In the genomic region with DNA sequence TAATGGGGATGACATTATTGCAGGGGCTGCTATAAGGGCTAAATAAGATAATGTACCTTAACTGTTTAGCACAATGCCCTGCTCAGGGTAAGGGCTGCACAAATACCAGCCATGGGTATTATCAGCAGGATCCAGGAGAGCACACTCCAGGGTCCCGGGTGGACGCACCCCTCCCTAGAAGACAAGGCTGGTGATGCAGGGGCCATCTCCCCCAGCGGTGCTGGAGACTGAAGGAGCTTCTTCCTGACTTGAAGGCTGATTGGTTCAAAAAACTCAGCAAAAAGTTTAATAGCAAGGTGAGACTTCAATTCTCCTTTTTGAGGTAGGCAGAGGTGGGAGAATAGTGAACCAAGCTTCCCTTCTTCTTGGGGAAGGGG, we compare ENCODE assay signal across 28 cellular contexts. TPM values are rescaled to one million over a fixed set of nuclear protein-coding genes. Genes with fewer than 3 reads are reported as not detected.
DNase-seq lines count a peak whose midpoint lies in the region; ATAC-seq and TF ChIP-seq lines count a peak whose summit lies in the region.
"Had no signal": no experiment of that assay in that cellular context is flagged by ENCODE, and none has a peak within 500 bp of the region (broad histone marks: within the 10 kb centered on the region; RNA-seq: fewer than 3 reads in every experiment).

No MANE protein-coding gene starts in this region.

- H3K27me3 Mint-ChIP-seq in Calu3 (ENCODE audit: unreplicated experiment) (no peaks in the 10 kb centered on the region), chondrocyte (ENCODE audit: low read depth) (no peaks in the 10 kb centered on the region)
- H3K27me3 Mint-ChIP-seq: naive B cell had no signal

- H3K9me3 Mint-ChIP-seq in Calu3 (ENCODE audit: low read depth, unreplicated experiment) (no peaks in the 10 kb centered on the region), chondrocyte (ENCODE audit: low read depth) (no peaks in the 10 kb centered on the region)
- H3K9me3 Mint-ChIP-seq: activated naive CD4-positive, alpha-beta T cell treated with anti-CD3 and anti-CD28 coated beads, Interleukin-2, amount 50 U/mL, for 24 hours; activated T-helper 17 cell treated with anti-CD3 and anti-CD28 coated beads, Interleukin-2, amount 50 U/mL, for 72 hours; HFFc6; mesothelial cell of epicardium; naive B cell had no signal

- intact Hi-C loops in Calu3 (cut with micrococcal nuclease; ENCODE audit: unreplicated experiment): no loop called here
- intact Hi-C loops in posterior vena cava (cut with DNase I): loop anchor here in 1 of 2 donors (5.0 kb wide), 1 partner anchor 42 kb away; no protein-coding TSS in a partner anchor

- BruUV-seq in Calu3 (replicated peaks; lab: Mats Ljungman, UMichigan): no TSS peak

- CTCF ChIA-PET in Calu3 (lab: Charles Lee): no interaction called here

- H3K27ac Mint-ChIP-seq in Calu3 (ENCODE audit: unreplicated experiment): peak overlapping the region; percentile 1
- no peak overlapping the region for H3K27ac Mint-ChIP-seq in chondrocyte (ENCODE audit: unreplicated experiment)
- H3K27ac Mint-ChIP-seq: activated T-helper 17 cell treated with anti-CD3 and anti-CD28 coated beads, Interleukin-2, amount 50 U/mL, for 72 hours; GM23338; HFFc6; mesothelial cell of epicardium had no signal

- H3K36me3 Mint-ChIP-seq in Calu3 (ENCODE audit: insufficient read depth, unreplicated experiment) (peaks cover 55% of the 10 kb centered on the region), chondrocyte (ENCODE audit: low read depth) (peaks cover 5% of the 10 kb centered on the region)
- H3K36me3 Mint-ChIP-seq: activated naive CD4-positive, alpha-beta T cell treated with anti-CD3 and anti-CD28 coated beads, Interleukin-2, amount 50 U/mL, for 24 hours; mesothelial cell of epicardium had no signal

- H3K4me1 Mint-ChIP-seq in Calu3 (ENCODE audit: low read depth, unreplicated experiment) (peaks cover 72% of the 10 kb centered on the region), chondrocyte (ENCODE audit: low read depth) (peaks cover 16% of the 10 kb centered on the region)

- DNase-seq in 8988T (peak; percentile 13), Calu3 (no peak), chondrocyte (ENCODE audit: low spot score) (peak; percentile 75), posterior vena cava (ENCODE audit: low spot score) (peak; percentile 26), DMS 273 (lab: John Stamatoyannopoulos, UW; ENCODE audit: unreplicated experiment) (no peak), NCI-H2107 treated with DMSO at 0.1 percent for 48 hours (lab: John Stamatoyannopoulos, UW; ENCODE audit: unreplicated experiment) (no peak), D341Med (ENCODE audit: low spot score) (no peak)
- DNase-seq: activated CD4-positive, alpha-beta T cell treated with anti-CD3 and anti-CD28 coated beads for 48 hours; amniotic stem cell; COR-L47; DND-41; GF-D8; HFFc6; kidney glomerular epithelial cell; MM.1S; naive B cell; NCI-H1105 treated with DMSO at 0.1 percent for 48 hours; NCI-H1930; NCI-H748 treated with DMSO at 0.1 percent for 48 hours; occipital lobe; SIG-M5; stimulated activated naive CD4-positive, alpha-beta T cell had no signal

- no peak for ATAC-seq in HG03457 (IDR thresholded peaks at IDR 0.05; ENCODE audit: unreplicated experiment)
- ATAC-seq: activated T-helper 17 cell treated with anti-CD3 and anti-CD28 coated beads, Interleukin-2, amount 50 U/mL, for 72 hours; GM23338; K562 had no signal

- TF ChIP-seq CTCF in Calu3 (IDR thresholded peaks at IDR 0.05; ENCODE audit: unreplicated experiment): no peak
- no peak for TF ChIP-seq CTCF in chondrocyte (IDR thresholded peaks at IDR 0.05)

- H3K4me3 Mint-ChIP-seq in Calu3 (ENCODE audit: low read depth, unreplicated experiment): no peak overlapping the region
- no peak overlapping the region for H3K4me3 Mint-ChIP-seq in chondrocyte (ENCODE audit: unreplicated experiment)
- H3K4me3 Mint-ChIP-seq: activated naive CD4-positive, alpha-beta T cell treated with anti-CD3 and anti-CD28 coated beads, Interleukin-2, amount 50 U/mL, for 24 hours; activated T-helper 17 cell treated with anti-CD3 and anti-CD28 coated beads, Interleukin-2, amount 50 U/mL, for 72 hours; GM23338; HFFc6; mesothelial cell of epicardium had no signal

RNA-seq across cellular contexts. Expression of a gene that starts 2.7 kb away (rescaled TPM):
- total RNA-seq in Calu3 (2022): 64.1 and 69.1 TPM in 2 replicates
- 144 to 193 TPM (median 145 TPM) in 3 replicates for total RNA-seq in chondrocyte
- total RNA-seq in posterior vena cava: 10 to 100 TPM; 48.9 to 49.1 TPM

Comparison
In these comparisons a context has a peak if more than half of its experiments do, and no peak if none do; other contexts are left out.
1. DNase-seq: peak in 8988T (single experiment), chondrocyte (single experiment) and posterior vena cava (single experiment); none in Calu3 (single experiment), DMS 273 (single experiment), NCI-H2107 treated with DMSO at 0.1 percent for 48 hours (single experiment) and D341Med (single experiment).